In the genomic region with DNA sequence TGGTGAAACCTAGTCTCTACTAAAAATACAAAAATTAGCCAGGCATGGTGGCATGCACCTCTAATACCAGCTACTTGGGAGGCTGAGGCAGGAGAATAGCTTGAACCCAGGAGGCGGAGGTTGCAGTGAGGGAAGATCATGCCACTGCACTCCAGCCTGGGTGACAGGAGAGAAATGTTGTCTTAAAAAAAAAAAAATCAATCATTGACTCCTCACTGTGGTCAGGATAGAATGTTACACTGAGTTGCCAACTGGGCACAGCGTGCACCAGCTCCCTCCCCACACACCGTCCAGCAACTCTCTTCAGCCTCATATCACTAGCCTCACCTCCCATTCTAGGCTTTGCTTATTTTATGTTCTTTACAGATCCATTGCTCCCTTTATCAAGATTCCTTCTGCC, we compare ENCODE assay signal across 28 cellular contexts.
"Had no signal": no experiment of that assay in that cellular context is flagged by ENCODE, and none has a peak within 500 bp of the region (broad histone marks: within the 10 kb centered on the region; RNA-seq: fewer than 3 reads in every experiment).

No MANE protein-coding gene starts in this region.

- H3K27ac ChIP-seq: brain microvascular endothelial cell, coronary artery, esophagus muscularis mucosa, gastroesophageal sphincter had no signal

- H3K4me3 ChIP-seq: coronary artery, esophagus muscularis mucosa, gastroesophageal sphincter had no signal

- H3K27me3 ChIP-seq: brain microvascular endothelial cell, esophagus muscularis mucosa had no signal

- H3K27ac Mint-ChIP-seq: activated CD4-positive, alpha-beta memory T cell treated with anti-CD3 and anti-CD28 coated beads for 36 hours; activated CD4-positive, alpha-beta T cell treated with anti-CD3 and anti-CD28 coated beads for 36 hours; activated CD8-positive, alpha-beta memory T cell treated with anti-CD3 and anti-CD28 coated beads, Interleukin-2, amount 10 ng/mL, durations not matched to agents 7 days and 5 days; activated CD8-positive, alpha-beta T cell treated with anti-CD3 and anti-CD28 coated beads, Interleukin-2, amount 10 ng/mL, durations not matched to agents 7 days and 5 days; activated naive CD4-positive, alpha-beta T cell treated with anti-CD3 and anti-CD28 coated beads, Interleukin-2, amount 10 ng/mL, durations not matched to agents 7 days and 5 days; activated naive CD4-positive, alpha-beta T cell treated with anti-CD3 and anti-CD28 coated beads, Interleukin-2, amount 50 U/mL, for 72 hours; activated T-cell treated with anti-CD3 and anti-CD28 coated beads, Interleukin-2, amount 50 U/mL, for 72 hours; effector memory CD8-positive, alpha-beta T cell had no signal

- H3K36me3 Mint-ChIP-seq: activated CD4-positive, alpha-beta memory T cell treated with anti-CD3 and anti-CD28 coated beads for 36 hours; activated CD8-positive, alpha-beta memory T cell treated with anti-CD3 and anti-CD28 coated beads, Interleukin-2, amount 10 ng/mL, durations not matched to agents 7 days and 5 days; activated naive CD4-positive, alpha-beta T cell treated with anti-CD3 and anti-CD28 coated beads, Interleukin-2, amount 50 U/mL, for 72 hours had no signal

- FAIRE-seq: astrocyte, bronchial epithelial cell had no signal

- H3K4me1 Mint-ChIP-seq: activated CD4-positive, alpha-beta T cell treated with anti-CD3 and anti-CD28 coated beads for 36 hours; activated CD8-positive, alpha-beta memory T cell treated with anti-CD3 and anti-CD28 coated beads, Interleukin-2, amount 10 ng/mL, durations not matched to agents 7 days and 5 days; central memory CD8-positive, alpha-beta T cell had no signal

- H3K4me3 Mint-ChIP-seq: activated CD4-positive, alpha-beta memory T cell treated with anti-CD3 and anti-CD28 coated beads for 36 hours; activated CD4-positive, alpha-beta T cell treated with anti-CD3 and anti-CD28 coated beads for 36 hours; activated CD4-positive, alpha-beta T cell treated with anti-CD3 and anti-CD28 coated beads, Interleukin-2, amount 10 ng/mL, durations not matched to agents 24 days and 14 days; activated CD8-positive, alpha-beta memory T cell treated with anti-CD3 and anti-CD28 coated beads, Interleukin-2, amount 10 ng/mL, durations not matched to agents 7 days and 5 days; activated CD8-positive, alpha-beta T cell treated with anti-CD3 and anti-CD28 coated beads, Interleukin-2, amount 10 ng/mL, durations not matched to agents 7 days and 5 days; activated naive CD4-positive, alpha-beta T cell treated with anti-CD3 and anti-CD28 coated beads, Interleukin-2, amount 10 ng/mL, durations not matched to agents 7 days and 5 days; activated naive CD8-positive, alpha-beta T cell treated with anti-CD3 and anti-CD28 coated beads, Interleukin-2, amount 10 ng/mL, durations not matched to agents 7 days and 5 days; activated T-cell treated with anti-CD3 and anti-CD28 coated beads, Interleukin-2, amount 50 U/mL, for 72 hours; central memory CD8-positive, alpha-beta T cell; effector memory CD8-positive, alpha-beta T cell had no signal

- H3K9me3 ChIP-seq: esophagus muscularis mucosa, gastroesophageal sphincter had no signal

- ATAC-seq: activated CD4-positive, alpha-beta T cell treated with anti-CD3 and anti-CD28 coated beads for 36 hours; activated CD8-positive, alpha-beta memory T cell treated with anti-CD3 and anti-CD28 coated beads, Interleukin-2, amount 10 ng/mL, durations not matched to agents 7 days and 5 days; activated CD8-positive, alpha-beta T cell treated with anti-CD3 and anti-CD28 coated beads, Interleukin-2, amount 10 ng/mL, durations not matched to agents 7 days and 5 days; activated naive CD4-positive, alpha-beta T cell treated with anti-CD3 and anti-CD28 coated beads, Interleukin-2, amount 50 U/mL, for 72 hours; activated T-cell treated with anti-CD3 and anti-CD28 coated beads, Interleukin-2, amount 50 U/mL, for 72 hours; effector memory CD8-positive, alpha-beta T cell; gastroesophageal sphincter had no signal

- H3K9me3 Mint-ChIP-seq: central memory CD8-positive, alpha-beta T cell; effector memory CD8-positive, alpha-beta T cell had no signal

- H3K4me1 ChIP-seq: esophagus muscularis mucosa, gastroesophageal sphincter had no signal

- H3K36me3 ChIP-seq: brain microvascular endothelial cell, esophagus muscularis mucosa, gastroesophageal sphincter had no signal

- DNase-seq: activated CD4-positive, alpha-beta memory T cell treated with anti-CD3 and anti-CD28 coated beads for 36 hours; activated CD4-positive, alpha-beta T cell treated with anti-CD3 and anti-CD28 coated beads for 36 hours; activated CD4-positive, alpha-beta T cell treated with anti-CD3 and anti-CD28 coated beads, Interleukin-2, amount 10 ng/mL, durations not matched to agents 24 days and 14 days; activated CD4-positive, CD25-positive, alpha-beta regulatory T cell; activated CD4-positive, CD25-positive, alpha-beta regulatory T cell treated with anti-CD3 and anti-CD28 coated beads, Interleukin-2, amount 50 U/mL, for 72 hours; activated CD8-positive, alpha-beta memory T cell treated with anti-CD3 and anti-CD28 coated beads, Interleukin-2, amount 10 ng/mL, durations not matched to agents 7 days and 5 days; activated CD8-positive, alpha-beta memory T cell treated with anti-CD3 and anti-CD28 coated beads, Interleukin-2, amount 50 U/mL, for 4 hours; activated CD8-positive, alpha-beta T cell treated with anti-CD3 and anti-CD28 coated beads, Interleukin-2, amount 10 ng/mL, durations not matched to agents 7 days and 5 days; activated gamma-delta T cell; activated naive CD4-positive, alpha-beta T cell; activated naive CD4-positive, alpha-beta T cell treated with anti-CD3 and anti-CD28 coated beads, Interleukin-2, amount 10 ng/mL, durations not matched to agents 7 days and 5 days; activated naive CD8-positive, alpha-beta T cell treated with anti-CD3 and anti-CD28 coated beads, Interleukin-2, amount 10 ng/mL, durations not matched to agents 7 days and 5 days; activated T-cell treated with anti-CD3 and anti-CD28 coated beads, Interleukin-2, amount 50 U/mL, for 1 hour; activated T-cell treated with anti-CD3 and anti-CD28 coated beads, Interleukin-2, amount 50 U/mL, for 72 hours; brain microvascular endothelial cell; dermis blood vessel endothelial cell; effector CD4-positive, alpha-beta T cell; effector memory CD8-positive, alpha-beta T cell; erythroblast; foreskin melanocyte; T-helper 2 cell had no signal
